20 cellular contexts compared by ENCODE assay signal in genomic region chr2:71697106-71698010, GRCh38.
DNase-seq lines count a peak whose midpoint lies in the region; ATAC-seq and TF ChIP-seq lines count a peak whose summit lies in the region.
"Had no signal": no experiment of that assay in that cellular context is flagged by ENCODE, and none has a peak within 500 bp of the region (broad histone marks: within the 10 kb centered on the region; RNA-seq: fewer than 3 reads in every experiment).

No MANE protein-coding gene starts in this region.

- H3K4me3 Mint-ChIP-seq in nephron progenitor cell: no peak overlapping the region
- H3K4me3 Mint-ChIP-seq: activated CD8-positive, alpha-beta T cell treated with anti-CD3 and anti-CD28 coated beads, Interleukin-2, amount 10 ng/mL, durations not matched to agents 7 days and 5 days; activated naive CD8-positive, alpha-beta T cell treated with anti-CD3 and anti-CD28 coated beads, Interleukin-2, amount 50 U/mL, for 24 hours; nephron had no signal

- ATAC-seq in HG02840 (IDR thresholded peaks at IDR 0.05; ENCODE audit: low FRiP score, unreplicated experiment): no peak
- ATAC-seq: activated CD8-positive, alpha-beta T cell treated with anti-CD3 and anti-CD28 coated beads, Interleukin-2, amount 10 ng/mL, durations not matched to agents 7 days and 5 days; activated naive CD8-positive, alpha-beta T cell treated with anti-CD3 and anti-CD28 coated beads, Interleukin-2, amount 50 U/mL, for 24 hours; gastroesophageal sphincter; GM12878; pancreas had no signal

- H3K4me1 ChIP-seq in ascending aorta: peaks cover 3 to 37% of the 10 kb centered on the region in 2 donors
- H3K4me1 ChIP-seq: Caco-2, pancreas, upper lobe of left lung had no signal

- H3K9me3 ChIP-seq in ascending aorta: no peaks in the 10 kb centered on the region
- H3K9me3 ChIP-seq: Caco-2, gastroesophageal sphincter, pancreas, upper lobe of left lung had no signal

- intact Hi-C loops in ascending aorta (cut with DNase I): no loop called here

- peak; percentile 85 for DNase-seq in DMS 273 (lab: John Stamatoyannopoulos, UW; ENCODE audit: unreplicated experiment)
- peak; percentile 67 for DNase-seq in ELF-1 (ENCODE audit: low read depth, low spot score)
- DNase-seq in ascending aorta (ENCODE audit: low spot score in 2 of 2): no peak
- no peak for DNase-seq in nephron progenitor cell
- DNase-seq in NCI-H226: no peak
- DNase-seq in activated T-cell treated with anti-CD3 and anti-CD28 coated beads for 4 hours: no peak
- DNase-seq: activated CD8-positive, alpha-beta T cell treated with anti-CD3 and anti-CD28 coated beads, Interleukin-2, amount 10 ng/mL, durations not matched to agents 7 days and 5 days; activated gamma-delta T cell; activated naive CD8-positive, alpha-beta T cell treated with anti-CD3 and anti-CD28 coated beads, Interleukin-2, amount 50 U/mL, for 24 hours; NCI-H1436 treated with DMSO at 0.1 percent for 48 hours; NCI-H774; upper lobe of left lung had no signal

- no peak for TF ChIP-seq CTCF in ascending aorta (IDR thresholded peaks at IDR 0.05)
- no peak for TF ChIP-seq CTCF in nephron progenitor cell (IDR thresholded peaks at IDR 0.05)

- peak overlapping the region; percentile 64 to 66 for H3K27ac ChIP-seq in ascending aorta
- H3K27ac ChIP-seq: gastroesophageal sphincter, HL-60, KMS-11, pancreas, upper lobe of left lung had no signal

- H3K9me3 Mint-ChIP-seq in nephron progenitor cell: peaks cover 14% of the 10 kb centered on the region
- H3K9me3 Mint-ChIP-seq: activated naive CD8-positive, alpha-beta T cell treated with anti-CD3 and anti-CD28 coated beads, Interleukin-2, amount 50 U/mL, for 24 hours had no signal

- H3K36me3 ChIP-seq in ascending aorta: no peaks in the 10 kb centered on the region
- H3K36me3 ChIP-seq: gastroesophageal sphincter, pancreas, upper lobe of left lung had no signal

- H3K27ac Mint-ChIP-seq in nephron progenitor cell: peak overlapping the region; percentile 5
- H3K27ac Mint-ChIP-seq: activated CD8-positive, alpha-beta T cell treated with anti-CD3 and anti-CD28 coated beads, Interleukin-2, amount 10 ng/mL, durations not matched to agents 7 days and 5 days; activated naive CD8-positive, alpha-beta T cell treated with anti-CD3 and anti-CD28 coated beads, Interleukin-2, amount 50 U/mL, for 24 hours; nephron had no signal

- peaks cover 35% of the 10 kb centered on the region for H3K27me3 Mint-ChIP-seq in nephron progenitor cell (ENCODE audit: low read depth, poor library complexity)
- H3K27me3 Mint-ChIP-seq: activated naive CD8-positive, alpha-beta T cell treated with anti-CD3 and anti-CD28 coated beads, Interleukin-2, amount 50 U/mL, for 24 hours had no signal

- no peak overlapping the region for H3K4me3 ChIP-seq in ascending aorta
- H3K4me3 ChIP-seq: gastroesophageal sphincter, GM12878, pancreas, upper lobe of left lung had no signal

- peaks cover 46% of the 10 kb centered on the region for H3K4me1 Mint-ChIP-seq in nephron progenitor cell
- H3K4me1 Mint-ChIP-seq: activated naive CD8-positive, alpha-beta T cell treated with anti-CD3 and anti-CD28 coated beads, Interleukin-2, amount 50 U/mL, for 24 hours had no signal

- H3K36me3 Mint-ChIP-seq in nephron progenitor cell (ENCODE audit: low read depth): no peaks in the 10 kb centered on the region

- no peaks in the 10 kb centered on the region for H3K27me3 ChIP-seq in ascending aorta
- H3K27me3 ChIP-seq: gastroesophageal sphincter, pancreas, upper lobe of left lung had no signal

Comparison
In these comparisons a context has a peak if more than half of its experiments do, and no peak if none do; other contexts are left out.
1. DNase-seq: peak in DMS 273 (single experiment) and ELF-1 (single experiment); none in ascending aorta (0 of 2), nephron progenitor cell (single experiment), NCI-H226 (single experiment) and activated T-cell treated with anti-CD3 and anti-CD28 coated beads for 4 hours (single experiment).